27 cellular contexts compared by ENCODE assay signal in the genomic region with DNA sequence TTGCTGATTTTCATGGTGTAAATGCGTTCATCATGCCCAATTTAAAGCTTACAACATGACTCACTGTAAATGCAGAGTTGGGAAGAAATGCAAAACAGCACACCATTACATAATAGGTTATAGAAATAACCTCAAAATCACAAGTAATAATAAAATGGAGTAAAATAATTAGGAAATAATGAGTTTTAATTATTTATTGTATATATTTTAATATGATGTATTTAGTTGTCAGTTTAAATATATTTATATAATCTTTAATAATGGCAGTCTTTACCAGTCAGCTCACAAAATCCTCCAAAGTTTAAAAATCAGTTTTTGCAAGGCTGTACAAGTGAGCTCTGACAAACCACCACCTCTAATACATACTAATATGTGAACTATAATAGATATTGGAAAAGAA.
"Had no signal": no experiment of that assay in that cellular context is flagged by ENCODE, and none has a peak within 500 bp of the region (broad histone marks: within the 10 kb centered on the region; RNA-seq: fewer than 3 reads in every experiment).

No MANE protein-coding gene starts in this region.

- H3K27ac ChIP-seq: colonic mucosa, coronary artery, dorsolateral prefrontal cortex, epithelial cell of prostate, esophagus muscularis mucosa, esophagus squamous epithelium, foreskin keratinocyte, gastrocnemius medialis, gastroesophageal sphincter, heart left ventricle, heart right ventricle had no signal

- H3K4me3 ChIP-seq: colonic mucosa, coronary artery, dorsolateral prefrontal cortex, esophagus muscularis mucosa, esophagus squamous epithelium, gastrocnemius medialis, gastroesophageal sphincter, heart left ventricle, heart right ventricle had no signal

- H3K4me1 ChIP-seq: esophagus muscularis mucosa, foreskin keratinocyte, gastrocnemius medialis, gastroesophageal sphincter, heart left ventricle, heart right ventricle had no signal

- H3K9me3 ChIP-seq: colonic mucosa had no signal

- H3K36me3 ChIP-seq: colonic mucosa, esophagus muscularis mucosa, esophagus squamous epithelium, gastrocnemius medialis, gastroesophageal sphincter, heart left ventricle, heart right ventricle had no signal

- ATAC-seq: effector memory CD8-positive, alpha-beta T cell; esophagus mucosa; foreskin keratinocyte; gastrocnemius medialis; gastroesophageal sphincter; heart left ventricle; heart right ventricle had no signal

- H3K27me3 Mint-ChIP-seq: dendritic cell treated with granulocyte-macrophage colony-stimulating factor and Interleukin-4, amounts not matched to agents 40 ng/mL and 50 ng/mL, for 4 days; effector memory CD8-positive, alpha-beta T cell had no signal

- H3K27ac Mint-ChIP-seq: dendritic cell treated with granulocyte-macrophage colony-stimulating factor and Interleukin-4, amounts not matched to agents 40 ng/mL and 50 ng/mL, for 4 days; effector memory CD8-positive, alpha-beta T cell; endodermal cell had no signal

- H3K4me3 Mint-ChIP-seq: dendritic cell treated with granulocyte-macrophage colony-stimulating factor and Interleukin-4, amounts not matched to agents 40 ng/mL and 50 ng/mL, for 4 days; effector memory CD8-positive, alpha-beta T cell; endodermal cell had no signal

- FAIRE-seq: endometrium, endothelial cell of umbilical vein had no signal

- DNase-seq: colonic mucosa; cortex of kidney; dermis blood vessel endothelial cell; dorsolateral prefrontal cortex; effector CD4-positive, alpha-beta T cell; effector CD8-positive, alpha-beta T cell; effector memory CD4-positive, alpha-beta T cell; effector memory CD8-positive, alpha-beta T cell; endodermal cell; erythroblast; esophagus squamous epithelium; foreskin fibroblast; foreskin keratinocyte; foreskin melanocyte; gastrocnemius medialis; glutamatergic neuron; head of caudate nucleus; heart left ventricle; heart right ventricle had no signal
